In the genomic region with DNA sequence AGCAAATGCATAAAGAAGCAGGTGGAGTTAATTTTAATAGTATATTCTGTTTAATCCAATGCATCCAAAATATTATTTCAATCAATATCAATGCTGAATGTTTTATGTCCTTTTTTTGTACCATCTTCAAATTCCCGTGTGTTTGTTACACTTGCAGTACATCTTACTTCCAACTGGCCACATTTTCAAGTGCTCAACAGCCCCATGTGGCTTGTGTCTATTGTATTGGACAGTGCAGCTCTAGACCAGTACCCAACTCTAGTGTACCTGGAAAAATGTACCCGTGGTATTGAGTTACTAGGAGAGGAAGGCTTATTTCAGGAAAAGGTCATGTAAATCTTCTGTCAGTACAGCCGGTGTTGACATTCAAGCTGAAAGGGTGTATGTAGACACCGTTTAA, we compare ENCODE assay signal across 8 cellular contexts. TPM values are rescaled to one million over a fixed set of nuclear protein-coding genes. Genes with fewer than 3 reads are reported as not detected.
DNase-seq lines count a peak whose midpoint lies in the region; ATAC-seq and TF ChIP-seq lines count a peak whose summit lies in the region.
"Not testable (repeated sequence)": the region's sequence is repeated elsewhere in the genome, so short reads cannot be mapped to it uniquely, and the experiment has no call there.

No MANE protein-coding gene starts in this region.

- H3K79me2 ChIP-seq in DND-41 (ENCODE audit: insufficient read depth, low read length); OCI-LY3 (ENCODE audit: low read length): not testable (repeated sequence)

- H3K27ac Mint-ChIP-seq in activated CD8-positive, alpha-beta T cell treated with anti-CD3 and anti-CD28 coated beads for 36 hours, result peak overlapping the region; percentile 93
- H3K27ac Mint-ChIP-seq in central memory CD8-positive, alpha-beta T cell (ENCODE audit: low read depth), result peak overlapping the region; percentile 91
- peak overlapping the region; percentile 93 to 100 (median 98) for H3K27ac Mint-ChIP-seq in immature natural killer cell

- TF ChIP-seq POLR2A in IMR-90 (IDR thresholded peaks at IDR 0.05; ENCODE audit: low read depth, low read length); vagina (IDR thresholded peaks at IDR 0.05): not testable (repeated sequence)

- dilution Hi-C loops in IMR-90 (cut with HindIII; ENCODE audit: low sequenced_read_pairs, unreplicated experiment), result not testable (repeated sequence)

- in situ Hi-C loops in IMR-90 (cut with MboI; ENCODE audit: low sequenced_read_pairs), result loop anchor here (25.0 kb wide), 1 partner anchor 503 kb away; no protein-coding TSS in a partner anchor

- H3K36me3 ChIP-seq in DND-41 (ENCODE audit: insufficient read depth, low read length) (peaks cover 13% of the 10 kb centered on the region; the same call in 1 of the 2 replicates), OCI-LY3 (replicated peaks; ENCODE audit: low read depth, low read length) (peaks cover 19% of the 10 kb centered on the region), vagina (peaks cover 0 to 14% of the 10 kb centered on the region in 2 donors)
- not testable (repeated sequence) for H3K36me3 ChIP-seq in IMR-90 (ENCODE audit: control insufficient read depth, insufficient read depth, low read length)

- no CpG with 5 or more reads among the region's 4 CpGs for WGBS in IMR-90 (ENCODE audit: extremely low coverage in 2 of 2, insufficient read length in 1 of 2), 2 experiments

- not testable (repeated sequence) for H3K79me1 ChIP-seq in IMR-90 (ENCODE audit: low read depth in 1 of 2, low read length in 2 of 2)

- peak overlapping the region; percentile 69 for H3K4me3 Mint-ChIP-seq in activated CD8-positive, alpha-beta T cell treated with anti-CD3 and anti-CD28 coated beads for 36 hours
- peak overlapping the region; percentile 31 for H3K4me3 Mint-ChIP-seq in central memory CD8-positive, alpha-beta T cell
- peak overlapping the region; percentile 69 to 84 (median 75) for H3K4me3 Mint-ChIP-seq in immature natural killer cell

- H3K9me3 ChIP-seq in DND-41 (ENCODE audit: insufficient read depth, low read length, severe bottlenecking); IMR-90 (ENCODE audit: control insufficient read depth, insufficient read depth, low read length); OCI-LY3 (ENCODE audit: insufficient read depth, low read length); vagina: not testable (repeated sequence)

- ATAC-seq in DND-41 (ENCODE audit: insufficient read depth, low read depth); IMR-90 (ENCODE audit: low read depth); activated CD8-positive, alpha-beta T cell treated with anti-CD3 and anti-CD28 coated beads for 36 hours; central memory CD8-positive, alpha-beta T cell (replicated peaks; ENCODE audit: extremely low read depth, poor library complexity, severe bottlenecking): not testable (repeated sequence)

- not testable (repeated sequence) for H3K14ac ChIP-seq in IMR-90 (replicated peaks; ENCODE audit: low read depth, low read length)

- H3K9ac ChIP-seq in DND-41 (ENCODE audit: low read depth, low read length) (peak overlapping the region; percentile 24), OCI-LY3 (ENCODE audit: low read length) (peak overlapping the region; percentile 49)
- not testable (repeated sequence) for H3K9ac ChIP-seq in IMR-90 (ENCODE audit: low read depth, low read length)

- H3K27me3 Mint-ChIP-seq in activated CD8-positive, alpha-beta T cell treated with anti-CD3 and anti-CD28 coated beads for 36 hours; central memory CD8-positive, alpha-beta T cell: not testable (repeated sequence)
- H3K27me3 Mint-ChIP-seq in immature natural killer cell (ENCODE audit: low read depth in 3 of 3), result peaks cover 0 to 16% (median 7%) of the 10 kb centered on the region in 3 donors

- 0 out of 4 replicates have a peak overlapping the region, but pooled peaks of 1 of the 2 experiments have one; percentile 35 for H3K4me3 ChIP-seq in DND-41 (ENCODE audit: low read depth in 1 of 2, low read length in 2 of 2)
- not testable (repeated sequence) for H3K4me3 ChIP-seq in IMR-90 (ENCODE audit: insufficient read depth, low read depth, low read length)
- H3K4me3 ChIP-seq in OCI-LY3 (ENCODE audit: low read length), result peak overlapping the region; percentile 48
- peak overlapping the region in 1 of 2 donors; percentile 25 for H3K4me3 ChIP-seq in vagina

- peak overlapping the region; percentile 62; the same call in 1 of the 2 replicates for H4K5ac ChIP-seq in IMR-90 (ENCODE audit: low read depth, low read length)

- H3K4ac ChIP-seq in IMR-90 (ENCODE audit: low read depth, low read length), result not testable (repeated sequence)

- not testable (repeated sequence) for DNase-seq in DND-41; IMR-90; activated CD8-positive, alpha-beta T cell treated with anti-CD3 and anti-CD28 coated beads for 36 hours; central memory CD8-positive, alpha-beta T cell (ENCODE audit: low spot score in 2 of 2); immature natural killer cell; vagina (ENCODE audit: extremely low spot score in 2 of 2)
- peak; percentile 40 for DNase-seq in retina

- H3K4me1 ChIP-seq in DND-41 (ENCODE audit: insufficient read depth, low read length) (peaks cover 79% of the 10 kb centered on the region), OCI-LY3 (ENCODE audit: low read length) (peaks cover 59% of the 10 kb centered on the region)
- not testable (repeated sequence) for H3K4me1 ChIP-seq in IMR-90 (ENCODE audit: control insufficient read depth, insufficient read depth, low read length); vagina

- CTCF ChIA-PET in IMR-90 (lab: Yijun Ruan, JAX), result not testable (repeated sequence)
- CTCF ChIA-PET in activated CD8-positive, alpha-beta T cell treated with anti-CD3 and anti-CD28 coated beads for 36 hours (lab: Charles Lee), result interaction anchor here (1.2 to 8.0 kb wide), 5 partner anchors 10 to 201 kb away, joined by 3 to 122 read pairs (median 6); no protein-coding TSS in a partner anchor

- H2AK5ac ChIP-seq in IMR-90 (ENCODE audit: low read depth, low read length), result not testable (repeated sequence)

- H3K27ac ChIP-seq in DND-41 (ENCODE audit: low read length) (peak overlapping the region; percentile 64), OCI-LY3 (ENCODE audit: low read length) (peak overlapping the region; percentile 81), vagina (peak overlapping the region; percentile 53)
- not testable (repeated sequence) for H3K27ac ChIP-seq in IMR-90 (ENCODE audit: insufficient read depth, low read length)

- not testable (repeated sequence) for H3K9me3 Mint-ChIP-seq in activated CD8-positive, alpha-beta T cell treated with anti-CD3 and anti-CD28 coated beads for 36 hours; central memory CD8-positive, alpha-beta T cell; immature natural killer cell

- H4K20me1 ChIP-seq in DND-41 (ENCODE audit: insufficient read depth, low read length); IMR-90 (ENCODE audit: insufficient read depth, low read length); OCI-LY3 (ENCODE audit: insufficient read depth, low read length): not testable (repeated sequence)

- not testable (repeated sequence) for H2BK120ac ChIP-seq in IMR-90 (ENCODE audit: low read depth, low read length)

- H3K56ac ChIP-seq in IMR-90 (ENCODE audit: extremely low read depth, insufficient read depth, low read length), result not testable (repeated sequence)

- peak overlapping the region in 1 of 2 experiments; percentile 40; a peak in 2 of 4 replicates for H4K8ac ChIP-seq in IMR-90 (ENCODE audit: low read depth in 2 of 2, low read length in 2 of 2)

- H2AFZ ChIP-seq in DND-41 (ENCODE audit: low read depth, low read length); IMR-90 (replicated peaks; ENCODE audit: low read length, poor library complexity); OCI-LY3 (ENCODE audit: low read depth, low read length): not testable (repeated sequence)

- not testable (repeated sequence) for TF ChIP-seq CTCF in DND-41 (IDR thresholded peaks at IDR 0.05; ENCODE audit: borderline replicate concordance, extremely low read depth, low read length, poor library complexity, severe bottlenecking); IMR-90 (conservative IDR thresholded peaks at IDR 0.05; ENCODE audit: low read depth, low read length); OCI-LY3 (IDR thresholded peaks at IDR 0.05; ENCODE audit: low read depth, low read length); activated CD8-positive, alpha-beta T cell treated with anti-CD3 and anti-CD28 coated beads for 36 hours (IDR thresholded peaks at IDR 0.05); vagina (IDR thresholded peaks at IDR 0.05)

- H3K4me2 ChIP-seq in DND-41 (ENCODE audit: insufficient read depth, low read length), result peak overlapping the region; percentile 27
- H3K4me2 ChIP-seq in IMR-90 (ENCODE audit: low read depth, low read length), result not testable (repeated sequence)
- peak overlapping the region; percentile 57 for H3K4me2 ChIP-seq in OCI-LY3 (ENCODE audit: low read length)

- 0 out of 2 replicates have a peak overlapping the region, but pooled peaks have one; percentile 57 for H3K23ac ChIP-seq in IMR-90 (ENCODE audit: low read depth, low read length)

- H2BK15ac ChIP-seq in IMR-90 (ENCODE audit: low read depth, low read length), result not testable (repeated sequence)

- POLR2A ChIA-PET in IMR-90 (lab: Charles Lee; ENCODE audit: unreplicated experiment), result not testable (repeated sequence)
- POLR2A ChIA-PET in activated CD8-positive, alpha-beta T cell treated with anti-CD3 and anti-CD28 coated beads for 36 hours (lab: Charles Lee), result interaction anchor here (0.8 to 3.3 kb wide), 3 partner anchors 11 to 196 kb away, joined by 3 to 31 read pairs (median 3); partner anchors contain the start of gene AMZ2

- not testable (repeated sequence) for BruUV-seq in IMR-90 (replicated peaks; lab: Mats Ljungman, UMichigan)

- H3K4me1 Mint-ChIP-seq in activated CD8-positive, alpha-beta T cell treated with anti-CD3 and anti-CD28 coated beads for 36 hours (ENCODE audit: low read depth), result peaks cover 70% of the 10 kb centered on the region
- peaks cover 50% of the 10 kb centered on the region for H3K4me1 Mint-ChIP-seq in central memory CD8-positive, alpha-beta T cell
- peaks cover 81 to 84% of the 10 kb centered on the region in 2 donors for H3K4me1 Mint-ChIP-seq in immature natural killer cell

- H3K9me1 ChIP-seq in IMR-90 (ENCODE audit: insufficient read depth, low read length), result not testable (repeated sequence)

- not testable (repeated sequence) for H2AK9ac ChIP-seq in IMR-90 (replicated peaks; ENCODE audit: low read depth, low read length, poor library complexity)

- H3K18ac ChIP-seq in IMR-90 (ENCODE audit: low read depth, low read length), result not testable (repeated sequence)

- H2BK5ac ChIP-seq in IMR-90 (ENCODE audit: low read depth, low read length, poor library complexity, severe bottlenecking), result not testable (repeated sequence)

- intact Hi-C loops in IMR-90 (cut with micrococcal nuclease); activated CD8-positive, alpha-beta T cell treated with anti-CD3 and anti-CD28 coated beads for 36 hours (cut with micrococcal nuclease); vagina (cut with DNase I): not testable (repeated sequence)

- not testable (repeated sequence) for H3K27me3 ChIP-seq in DND-41 (ENCODE audit: insufficient read depth, low read length, poor library complexity); IMR-90 (ENCODE audit: control insufficient read depth, insufficient read depth, low read length); OCI-LY3 (ENCODE audit: low read depth, low read length); vagina

- TF ChIP-seq RAD21 in IMR-90 (IDR thresholded peaks at IDR 0.05; ENCODE audit: low read length), result not testable (repeated sequence)

- H2BK20ac ChIP-seq in IMR-90 (ENCODE audit: low read depth, low read length), result not testable (repeated sequence)

- peaks cover 39% of the 10 kb centered on the region for H3K36me3 Mint-ChIP-seq in activated CD8-positive, alpha-beta T cell treated with anti-CD3 and anti-CD28 coated beads for 36 hours (ENCODE audit: low read depth)
- peaks cover 23% of the 10 kb centered on the region for H3K36me3 Mint-ChIP-seq in central memory CD8-positive, alpha-beta T cell (ENCODE audit: insufficient read depth)
- not testable (repeated sequence) for H3K36me3 Mint-ChIP-seq in immature natural killer cell

- H4K91ac ChIP-seq in IMR-90 (ENCODE audit: insufficient read depth, low read depth, low read length), result not testable (repeated sequence)

RNA-seq across cellular contexts. Expression of gene AMZ2, which starts 11.7 kb away (rescaled TPM):
- total RNA-seq in IMR-90 (2012; rRNA removed), result 90.2 and 100.0 TPM in 2 replicates
- 64.6 and 65.4 TPM in 2 replicates for polyA plus RNA-seq in IMR-90 (2012; rRNA removed)
- polyA plus RNA-seq in IMR-90 (2012; cell fraction: cytosol; rRNA removed), result 27.6 and 52.7 TPM in 2 replicates
- 24.3 and 90.0 TPM in 2 replicates for polyA plus RNA-seq in IMR-90 (2012; cell fraction: nucleus; rRNA removed; ENCODE audit: low replicate concordance)
- 100 to 1,000 TPM; 132 to 141 TPM for total RNA-seq in activated CD8-positive, alpha-beta T cell treated with anti-CD3 and anti-CD28 coated beads for 36 hours
- 100 to 1,000 TPM; 146 to 193 (median 169) TPM for polyA plus RNA-seq in immature natural killer cell
- total RNA-seq in vagina, result 39.8 TPM

RNA-seq across cellular contexts. Expression of gene SLC16A6, which starts 31.3 kb away (rescaled TPM):
- total RNA-seq in IMR-90 (2012; rRNA removed), result 0.54 and 0.83 TPM in 2 replicates
- 0.22 and 0.29 TPM in 2 replicates for polyA plus RNA-seq in IMR-90 (2012; rRNA removed)
- 0.07 and 0.28 TPM in 2 replicates for polyA plus RNA-seq in IMR-90 (2012; cell fraction: cytosol; rRNA removed)
- 0.20 and 0.49 TPM in 2 replicates for polyA plus RNA-seq in IMR-90 (2012; cell fraction: nucleus; rRNA removed; ENCODE audit: low replicate concordance)
- total RNA-seq in activated CD8-positive, alpha-beta T cell treated with anti-CD3 and anti-CD28 coated beads for 36 hours, result 1 to 10 TPM; 2.3 to 2.8 TPM
- 1 to 10 TPM in 2 of 3 donors, under 1 TPM in 1; 0.88 to 4.8 (median 3.5) TPM for polyA plus RNA-seq in immature natural killer cell
- total RNA-seq in vagina, result 2.7 TPM

RNA-seq across cellular contexts. Expression of gene ARSG, which starts 31.7 kb away (rescaled TPM):
- total RNA-seq in IMR-90 (2012; rRNA removed), result 2.9 and 3.1 TPM in 2 replicates
- polyA plus RNA-seq in IMR-90 (2012; rRNA removed), result 2.5 and 3.0 TPM in 2 replicates
- polyA plus RNA-seq in IMR-90 (2012; cell fraction: cytosol; rRNA removed), result 1.3 and 2.4 TPM in 2 replicates
- 2.8 and 3.6 TPM in 2 replicates for polyA plus RNA-seq in IMR-90 (2012; cell fraction: nucleus; rRNA removed; ENCODE audit: low replicate concordance)
- total RNA-seq in activated CD8-positive, alpha-beta T cell treated with anti-CD3 and anti-CD28 coated beads for 36 hours, result 1 to 10 TPM; 7.2 to 8.4 TPM
- 10 to 100 TPM; 15.0 to 18.7 (median 15.3) TPM for polyA plus RNA-seq in immature natural killer cell
- 8.1 TPM for total RNA-seq in vagina
